In the genomic region with DNA sequence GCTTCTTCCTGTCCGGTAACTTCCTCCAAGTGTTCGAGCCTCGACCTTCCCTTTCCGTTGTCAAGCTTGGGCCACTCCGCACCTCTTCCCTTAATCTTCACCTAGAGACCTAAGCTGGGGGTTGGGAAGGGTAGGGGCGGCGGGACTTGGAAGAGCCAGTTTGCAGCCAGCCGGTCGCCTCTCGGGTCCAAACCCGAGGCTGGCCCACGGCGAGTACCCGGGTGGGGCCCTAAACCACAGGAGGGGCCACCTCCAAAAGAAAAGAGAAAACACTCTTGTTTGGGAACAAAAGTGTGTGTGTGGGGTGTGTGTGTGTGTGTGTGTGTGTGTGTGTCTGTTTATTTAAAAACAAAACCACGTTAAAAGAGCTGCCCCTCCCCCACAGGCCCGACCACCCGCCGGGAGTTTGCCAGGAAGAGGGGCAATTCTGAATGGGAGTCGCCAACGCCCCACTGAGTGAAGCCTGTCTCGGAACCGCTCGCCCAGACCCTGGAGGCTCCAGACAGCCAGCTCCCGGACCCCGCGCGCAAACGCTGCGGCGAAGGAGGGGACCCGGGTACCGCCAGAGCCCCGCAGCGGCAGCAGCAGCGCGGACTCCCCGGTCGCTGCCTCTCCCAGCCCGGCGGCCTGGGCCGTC, we compare ENCODE assay signal across 1 cellular context.
TF ChIP-seq lines count a peak whose summit lies in the region.

No MANE protein-coding gene starts in this region.

TF ChIP-seq in HepG2, 621 proteins besides CTCF, POLR2A, EP300 and RAD21 (continued from another document and continues in another):
- TF ChIP-seq, protein P1, sequence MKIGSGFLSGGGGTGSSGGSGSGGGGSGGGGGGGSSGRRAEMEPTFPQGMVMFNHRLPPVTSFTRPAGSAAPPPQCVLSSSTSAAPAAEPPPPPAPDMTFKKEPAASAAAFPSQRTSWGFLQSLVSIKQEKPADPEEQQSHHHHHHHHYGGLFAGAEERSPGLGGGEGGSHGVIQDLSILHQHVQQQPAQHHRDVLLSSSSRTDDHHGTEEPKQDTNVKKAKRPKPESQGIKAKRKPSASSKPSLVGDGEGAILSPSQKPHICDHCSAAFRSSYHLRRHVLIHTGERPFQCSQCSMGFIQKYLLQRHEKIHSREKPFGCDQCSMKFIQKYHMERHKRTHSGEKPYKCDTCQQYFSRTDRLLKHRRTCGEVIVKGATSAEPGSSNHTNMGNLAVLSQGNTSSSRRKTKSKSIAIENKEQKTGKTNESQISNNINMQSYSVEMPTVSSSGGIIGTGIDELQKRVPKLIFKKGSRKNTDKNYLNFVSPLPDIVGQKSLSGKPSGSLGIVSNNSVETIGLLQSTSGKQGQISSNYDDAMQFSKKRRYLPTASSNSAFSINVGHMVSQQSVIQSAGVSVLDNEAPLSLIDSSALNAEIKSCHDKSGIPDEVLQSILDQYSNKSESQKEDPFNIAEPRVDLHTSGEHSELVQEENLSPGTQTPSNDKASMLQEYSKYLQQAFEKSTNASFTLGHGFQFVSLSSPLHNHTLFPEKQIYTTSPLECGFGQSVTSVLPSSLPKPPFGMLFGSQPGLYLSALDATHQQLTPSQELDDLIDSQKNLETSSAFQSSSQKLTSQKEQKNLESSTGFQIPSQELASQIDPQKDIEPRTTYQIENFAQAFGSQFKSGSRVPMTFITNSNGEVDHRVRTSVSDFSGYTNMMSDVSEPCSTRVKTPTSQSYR (CRISPR knock-in tag; IDR thresholded peaks at IDR 0.05; ENCODE audit: borderline replicate concordance), result peak; percentile 88
- TF ChIP-seq ZNF350 (CRISPR knock-in tag; IDR thresholded peaks at IDR 0.05; ENCODE audit: borderline replicate concordance, low read depth), result peak; percentile 77; the same call in 1 of the 2 replicates
- TF ChIP-seq, protein P2, sequence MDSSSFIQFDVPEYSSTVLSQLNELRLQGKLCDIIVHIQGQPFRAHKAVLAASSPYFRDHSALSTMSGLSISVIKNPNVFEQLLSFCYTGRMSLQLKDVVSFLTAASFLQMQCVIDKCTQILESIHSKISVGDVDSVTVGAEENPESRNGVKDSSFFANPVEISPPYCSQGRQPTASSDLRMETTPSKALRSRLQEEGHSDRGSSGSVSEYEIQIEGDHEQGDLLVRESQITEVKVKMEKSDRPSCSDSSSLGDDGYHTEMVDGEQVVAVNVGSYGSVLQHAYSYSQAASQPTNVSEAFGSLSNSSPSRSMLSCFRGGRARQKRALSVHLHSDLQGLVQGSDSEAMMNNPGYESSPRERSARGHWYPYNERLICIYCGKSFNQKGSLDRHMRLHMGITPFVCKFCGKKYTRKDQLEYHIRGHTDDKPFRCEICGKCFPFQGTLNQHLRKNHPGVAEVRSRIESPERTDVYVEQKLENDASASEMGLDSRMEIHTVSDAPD (CRISPR knock-in tag; IDR thresholded peaks at IDR 0.05), result no peak; the same call in 1 of the 2 replicates
- TF ChIP-seq NFIB (CRISPR knock-in tag; IDR thresholded peaks at IDR 0.05; ENCODE audit: borderline replicate concordance), result no peak
- TF ChIP-seq, protein P3, sequence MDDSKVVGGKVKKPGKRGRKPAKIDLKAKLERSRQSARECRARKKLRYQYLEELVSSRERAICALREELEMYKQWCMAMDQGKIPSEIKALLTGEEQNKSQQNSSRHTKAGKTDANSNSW (CRISPR knock-in tag; IDR thresholded peaks at IDR 0.05; ENCODE audit: borderline replicate concordance), result no peak
- TF ChIP-seq, protein P4, sequence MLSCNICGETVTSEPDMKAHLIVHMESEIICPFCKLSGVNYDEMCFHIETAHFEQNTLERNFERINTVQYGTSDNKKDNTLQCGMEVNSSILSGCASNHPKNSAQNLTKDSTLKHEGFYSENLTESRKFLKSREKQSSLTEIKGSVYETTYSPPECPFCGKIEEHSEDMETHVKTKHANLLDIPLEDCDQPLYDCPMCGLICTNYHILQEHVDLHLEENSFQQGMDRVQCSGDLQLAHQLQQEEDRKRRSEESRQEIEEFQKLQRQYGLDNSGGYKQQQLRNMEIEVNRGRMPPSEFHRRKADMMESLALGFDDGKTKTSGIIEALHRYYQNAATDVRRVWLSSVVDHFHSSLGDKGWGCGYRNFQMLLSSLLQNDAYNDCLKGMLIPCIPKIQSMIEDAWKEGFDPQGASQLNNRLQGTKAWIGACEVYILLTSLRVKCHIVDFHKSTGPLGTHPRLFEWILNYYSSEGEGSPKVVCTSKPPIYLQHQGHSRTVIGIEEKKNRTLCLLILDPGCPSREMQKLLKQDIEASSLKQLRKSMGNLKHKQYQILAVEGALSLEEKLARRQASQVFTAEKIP (CRISPR knock-in tag; IDR thresholded peaks at IDR 0.05; ENCODE audit: borderline replicate concordance), result no peak
- TF ChIP-seq SYNCRIP (IDR thresholded peaks at IDR 0.05; ENCODE audit: insufficient read depth, low read depth, low read length), result no peak
- TF ChIP-seq AHR (CRISPR knock-in tag; IDR thresholded peaks at IDR 0.05), result no peak
- no peak for TF ChIP-seq STAG1 (CRISPR knock-in tag; IDR thresholded peaks at IDR 0.05)
- TF ChIP-seq PRPF4 (IDR thresholded peaks at IDR 0.05; ENCODE audit: low read depth, low read length, poor library complexity, severe bottlenecking), result peak; percentile 80
- TF ChIP-seq, protein P5, sequence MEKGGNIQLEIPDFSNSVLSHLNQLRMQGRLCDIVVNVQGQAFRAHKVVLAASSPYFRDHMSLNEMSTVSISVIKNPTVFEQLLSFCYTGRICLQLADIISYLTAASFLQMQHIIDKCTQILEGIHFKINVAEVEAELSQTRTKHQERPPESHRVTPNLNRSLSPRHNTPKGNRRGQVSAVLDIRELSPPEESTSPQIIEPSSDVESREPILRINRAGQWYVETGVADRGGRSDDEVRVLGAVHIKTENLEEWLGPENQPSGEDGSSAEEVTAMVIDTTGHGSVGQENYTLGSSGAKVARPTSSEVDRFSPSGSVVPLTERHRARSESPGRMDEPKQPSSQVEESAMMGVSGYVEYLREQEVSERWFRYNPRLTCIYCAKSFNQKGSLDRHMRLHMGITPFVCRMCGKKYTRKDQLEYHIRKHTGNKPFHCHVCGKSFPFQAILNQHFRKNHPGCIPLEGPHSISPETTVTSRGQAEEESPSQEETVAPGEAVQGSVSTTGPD (CRISPR knock-in tag; IDR thresholded peaks at IDR 0.05), result no peak
- TF ChIP-seq, protein P6, sequence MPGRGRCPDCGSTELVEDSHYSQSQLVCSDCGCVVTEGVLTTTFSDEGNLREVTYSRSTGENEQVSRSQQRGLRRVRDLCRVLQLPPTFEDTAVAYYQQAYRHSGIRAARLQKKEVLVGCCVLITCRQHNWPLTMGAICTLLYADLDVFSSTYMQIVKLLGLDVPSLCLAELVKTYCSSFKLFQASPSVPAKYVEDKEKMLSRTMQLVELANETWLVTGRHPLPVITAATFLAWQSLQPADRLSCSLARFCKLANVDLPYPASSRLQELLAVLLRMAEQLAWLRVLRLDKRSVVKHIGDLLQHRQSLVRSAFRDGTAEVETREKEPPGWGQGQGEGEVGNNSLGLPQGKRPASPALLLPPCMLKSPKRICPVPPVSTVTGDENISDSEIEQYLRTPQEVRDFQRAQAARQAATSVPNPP (CRISPR knock-in tag; IDR thresholded peaks at IDR 0.05), result no peak
- TF ChIP-seq ZNF780A (CRISPR knock-in tag; IDR thresholded peaks at IDR 0.05), result no peak
- TF ChIP-seq, protein P7, sequence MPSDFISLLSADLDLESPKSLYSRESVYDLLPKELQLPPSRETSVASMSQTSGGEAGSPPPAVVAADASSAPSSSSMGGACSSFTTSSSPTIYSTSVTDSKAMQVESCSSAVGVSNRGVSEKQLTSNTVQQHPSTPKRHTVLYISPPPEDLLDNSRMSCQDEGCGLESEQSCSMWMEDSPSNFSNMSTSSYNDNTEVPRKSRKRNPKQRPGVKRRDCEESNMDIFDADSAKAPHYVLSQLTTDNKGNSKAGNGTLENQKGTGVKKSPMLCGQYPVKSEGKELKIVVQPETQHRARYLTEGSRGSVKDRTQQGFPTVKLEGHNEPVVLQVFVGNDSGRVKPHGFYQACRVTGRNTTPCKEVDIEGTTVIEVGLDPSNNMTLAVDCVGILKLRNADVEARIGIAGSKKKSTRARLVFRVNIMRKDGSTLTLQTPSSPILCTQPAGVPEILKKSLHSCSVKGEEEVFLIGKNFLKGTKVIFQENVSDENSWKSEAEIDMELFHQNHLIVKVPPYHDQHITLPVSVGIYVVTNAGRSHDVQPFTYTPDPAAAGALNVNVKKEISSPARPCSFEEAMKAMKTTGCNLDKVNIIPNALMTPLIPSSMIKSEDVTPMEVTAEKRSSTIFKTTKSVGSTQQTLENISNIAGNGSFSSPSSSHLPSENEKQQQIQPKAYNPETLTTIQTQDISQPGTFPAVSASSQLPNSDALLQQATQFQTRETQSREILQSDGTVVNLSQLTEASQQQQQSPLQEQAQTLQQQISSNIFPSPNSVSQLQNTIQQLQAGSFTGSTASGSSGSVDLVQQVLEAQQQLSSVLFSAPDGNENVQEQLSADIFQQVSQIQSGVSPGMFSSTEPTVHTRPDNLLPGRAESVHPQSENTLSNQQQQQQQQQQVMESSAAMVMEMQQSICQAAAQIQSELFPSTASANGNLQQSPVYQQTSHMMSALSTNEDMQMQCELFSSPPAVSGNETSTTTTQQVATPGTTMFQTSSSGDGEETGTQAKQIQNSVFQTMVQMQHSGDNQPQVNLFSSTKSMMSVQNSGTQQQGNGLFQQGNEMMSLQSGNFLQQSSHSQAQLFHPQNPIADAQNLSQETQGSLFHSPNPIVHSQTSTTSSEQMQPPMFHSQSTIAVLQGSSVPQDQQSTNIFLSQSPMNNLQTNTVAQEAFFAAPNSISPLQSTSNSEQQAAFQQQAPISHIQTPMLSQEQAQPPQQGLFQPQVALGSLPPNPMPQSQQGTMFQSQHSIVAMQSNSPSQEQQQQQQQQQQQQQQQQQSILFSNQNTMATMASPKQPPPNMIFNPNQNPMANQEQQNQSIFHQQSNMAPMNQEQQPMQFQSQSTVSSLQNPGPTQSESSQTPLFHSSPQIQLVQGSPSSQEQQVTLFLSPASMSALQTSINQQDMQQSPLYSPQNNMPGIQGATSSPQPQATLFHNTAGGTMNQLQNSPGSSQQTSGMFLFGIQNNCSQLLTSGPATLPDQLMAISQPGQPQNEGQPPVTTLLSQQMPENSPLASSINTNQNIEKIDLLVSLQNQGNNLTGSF (CRISPR knock-in tag; IDR thresholded peaks at IDR 0.05), result no peak
- TF ChIP-seq, protein P8, sequence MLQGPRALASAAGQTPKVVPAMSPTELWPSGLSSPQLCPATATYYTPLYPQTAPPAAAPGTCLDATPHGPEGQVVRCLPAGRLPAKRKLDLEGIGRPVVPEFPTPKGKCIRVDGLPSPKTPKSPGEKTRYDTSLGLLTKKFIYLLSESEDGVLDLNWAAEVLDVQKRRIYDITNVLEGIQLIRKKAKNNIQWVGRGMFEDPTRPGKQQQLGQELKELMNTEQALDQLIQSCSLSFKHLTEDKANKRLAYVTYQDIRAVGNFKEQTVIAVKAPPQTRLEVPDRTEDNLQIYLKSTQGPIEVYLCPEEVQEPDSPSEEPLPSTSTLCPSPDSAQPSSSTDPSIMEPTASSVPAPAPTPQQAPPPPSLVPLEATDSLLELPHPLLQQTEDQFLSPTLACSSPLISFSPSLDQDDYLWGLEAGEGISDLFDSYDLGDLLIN (CRISPR knock-in tag; IDR thresholded peaks at IDR 0.05; ENCODE audit: borderline replicate concordance), result no peak; the same call in 1 of the 2 replicates
- TF ChIP-seq, protein P9, sequence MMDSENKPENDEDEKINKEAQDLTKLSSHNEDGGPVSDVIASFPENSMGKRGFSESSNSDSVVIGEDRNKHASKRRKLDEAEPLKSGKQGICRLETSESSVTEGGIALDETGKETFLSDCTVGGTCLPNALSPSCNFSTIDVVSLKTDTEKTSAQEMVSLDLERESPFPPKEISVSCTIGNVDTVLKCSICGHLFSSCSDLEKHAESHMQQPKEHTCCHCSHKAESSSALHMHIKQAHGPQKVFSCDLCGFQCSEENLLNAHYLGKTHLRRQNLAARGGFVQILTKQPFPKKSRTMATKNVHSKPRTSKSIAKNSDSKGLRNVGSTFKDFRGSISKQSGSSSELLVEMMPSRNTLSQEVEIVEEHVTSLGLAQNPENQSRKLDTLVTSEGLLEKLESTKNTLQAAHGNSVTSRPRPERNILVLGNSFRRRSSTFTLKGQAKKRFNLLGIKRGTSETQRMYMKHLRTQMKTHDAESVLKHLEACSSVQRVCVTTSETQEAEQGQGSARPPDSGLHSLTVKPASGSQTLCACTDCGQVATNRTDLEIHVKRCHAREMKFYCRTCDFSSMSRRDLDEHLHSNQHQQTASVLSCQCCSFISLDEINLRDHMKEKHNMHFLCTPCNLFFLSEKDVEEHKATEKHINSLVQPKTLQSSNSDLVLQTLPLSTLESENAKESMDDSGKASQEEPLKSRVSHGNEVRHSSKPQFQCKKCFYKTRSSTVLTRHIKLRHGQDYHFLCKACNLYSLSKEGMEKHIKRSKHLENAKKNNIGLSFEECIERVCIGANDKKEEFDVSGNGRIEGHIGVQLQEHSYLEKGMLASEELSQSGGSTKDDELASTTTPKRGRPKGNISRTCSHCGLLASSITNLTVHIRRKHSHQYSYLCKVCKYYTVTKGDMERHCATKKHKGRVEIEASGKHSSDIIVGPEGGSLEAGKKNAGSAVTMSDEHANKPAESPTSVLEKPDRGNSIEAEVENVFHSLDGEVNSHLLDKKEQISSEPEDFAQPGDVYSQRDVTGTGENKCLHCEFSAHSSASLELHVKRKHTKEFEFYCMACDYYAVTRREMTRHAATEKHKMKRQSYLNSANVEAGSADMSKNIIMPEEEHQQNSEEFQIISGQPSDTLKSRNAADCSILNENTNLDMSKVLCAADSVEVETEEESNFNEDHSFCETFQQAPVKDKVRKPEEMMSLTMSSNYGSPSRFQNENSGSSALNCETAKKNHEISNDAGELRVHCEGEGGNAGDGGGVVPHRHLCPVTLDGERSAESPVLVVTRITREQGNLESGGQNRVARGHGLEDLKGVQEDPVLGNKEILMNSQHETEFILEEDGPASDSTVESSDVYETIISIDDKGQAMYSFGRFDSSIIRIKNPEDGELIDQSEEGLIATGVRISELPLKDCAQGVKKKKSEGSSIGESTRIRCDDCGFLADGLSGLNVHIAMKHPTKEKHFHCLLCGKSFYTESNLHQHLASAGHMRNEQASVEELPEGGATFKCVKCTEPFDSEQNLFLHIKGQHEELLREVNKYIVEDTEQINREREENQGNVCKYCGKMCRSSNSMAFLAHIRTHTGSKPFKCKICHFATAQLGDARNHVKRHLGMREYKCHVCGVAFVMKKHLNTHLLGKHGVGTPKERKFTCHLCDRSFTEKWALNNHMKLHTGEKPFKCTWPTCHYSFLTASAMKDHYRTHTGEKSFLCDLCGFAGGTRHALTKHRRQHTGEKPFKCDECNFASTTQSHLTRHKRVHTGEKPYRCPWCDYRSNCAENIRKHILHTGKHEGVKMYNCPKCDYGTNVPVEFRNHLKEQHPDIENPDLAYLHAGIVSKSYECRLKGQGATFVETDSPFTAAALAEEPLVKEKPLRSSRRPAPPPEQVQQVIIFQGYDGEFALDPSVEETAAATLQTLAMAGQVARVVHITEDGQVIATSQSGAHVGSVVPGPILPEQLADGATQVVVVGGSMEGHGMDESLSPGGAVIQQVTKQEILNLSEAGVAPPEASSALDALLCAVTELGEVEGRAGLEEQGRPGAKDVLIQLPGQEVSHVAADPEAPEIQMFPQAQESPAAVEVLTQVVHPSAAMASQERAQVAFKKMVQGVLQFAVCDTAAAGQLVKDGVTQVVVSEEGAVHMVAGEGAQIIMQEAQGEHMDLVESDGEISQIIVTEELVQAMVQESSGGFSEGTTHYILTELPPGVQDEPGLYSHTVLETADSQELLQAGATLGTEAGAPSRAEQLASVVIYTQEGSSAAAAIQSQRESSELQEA (CRISPR knock-in tag; IDR thresholded peaks at IDR 0.05; ENCODE audit: not compliant biosample characterization), result peak; percentile 89
- TF ChIP-seq, protein P10, sequence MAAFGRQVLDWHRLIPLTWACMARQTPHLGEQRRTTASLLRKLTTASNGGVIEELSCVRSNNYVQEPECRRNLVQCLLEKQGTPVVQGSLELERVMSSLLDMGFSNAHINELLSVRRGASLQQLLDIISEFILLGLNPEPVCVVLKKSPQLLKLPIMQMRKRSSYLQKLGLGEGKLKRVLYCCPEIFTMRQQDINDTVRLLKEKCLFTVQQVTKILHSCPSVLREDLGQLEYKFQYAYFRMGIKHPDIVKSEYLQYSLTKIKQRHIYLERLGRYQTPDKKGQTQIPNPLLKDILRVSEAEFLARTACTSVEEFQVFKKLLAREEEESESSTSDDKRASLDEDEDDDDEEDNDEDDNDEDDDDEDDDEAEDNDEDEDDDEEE (CRISPR knock-in tag; IDR thresholded peaks at IDR 0.05), result no peak; the same call in 1 of the 2 replicates
- no peak for TF ChIP-seq FOXJ3 (CRISPR knock-in tag; IDR thresholded peaks at IDR 0.05; ENCODE audit: borderline replicate concordance)
- no peak for TF ChIP-seq MIER2 (CRISPR knock-in tag; IDR thresholded peaks at IDR 0.05)
- TF ChIP-seq ZBTB8A (CRISPR knock-in tag; IDR thresholded peaks at IDR 0.05; ENCODE audit: borderline replicate concordance, low read depth), result no peak
